In genomic region chr11:12195773-12196172, GRCh38 we compare ENCODE assay signal across 8 cellular contexts.
DNase-seq lines count a peak whose midpoint lies in the region; ATAC-seq lines count a peak whose summit lies in the region.

No MANE protein-coding gene starts in this region.

- DNase-seq in activated effector memory CD4-positive, alpha-beta T cell treated with Interleukin-2 at 50 U/mL for 16 hours = peak; percentile 50
- peak; percentile 45 to 53 for DNase-seq in stimulated activated CD8-positive, alpha-beta memory T cell treated with anti-CD3 and anti-CD28 coated beads, Interleukin-15, amount 100 ng/mL, for 48 hours (ENCODE audit: low read depth in 2 of 2)
- no peak for DNase-seq in GF-D8 (lab: John Stamatoyannopoulos, UW)
- no peak for DNase-seq in DMS153 treated with DMSO at 0.1 percent for 48 hours (lab: John Stamatoyannopoulos, UW; ENCODE audit: unreplicated experiment)
- DNase-seq in SIG-M5 (lab: John Stamatoyannopoulos, UW) = no peak
- no peak for DNase-seq in NCI-H1930 (lab: John Stamatoyannopoulos, UW)

- peak; percentile 66 for ATAC-seq in GM19468 (IDR thresholded peaks at IDR 0.05; ENCODE audit: extremely low read depth, unreplicated experiment)
- peak; percentile 74 for ATAC-seq in HG03442 (IDR thresholded peaks at IDR 0.05; ENCODE audit: unreplicated experiment)

Comparison
In these comparisons a context has a peak if more than half of its experiments do, and no peak if none do; other contexts are left out.
1. DNase-seq: peak in activated effector memory CD4-positive, alpha-beta T cell treated with Interleukin-2 at 50 U/mL for 16 hours (single experiment) and stimulated activated CD8-positive, alpha-beta memory T cell treated with anti-CD3 and anti-CD28 coated beads, Interleukin-15, amount 100 ng/mL, for 48 hours (2 of 2); none in GF-D8 (single experiment), DMS153 treated with DMSO at 0.1 percent for 48 hours (single experiment), SIG-M5 (single experiment) and NCI-H1930 (0 of 2).